ENCODE assay signal across 25 cellular contexts in the genomic region with DNA sequence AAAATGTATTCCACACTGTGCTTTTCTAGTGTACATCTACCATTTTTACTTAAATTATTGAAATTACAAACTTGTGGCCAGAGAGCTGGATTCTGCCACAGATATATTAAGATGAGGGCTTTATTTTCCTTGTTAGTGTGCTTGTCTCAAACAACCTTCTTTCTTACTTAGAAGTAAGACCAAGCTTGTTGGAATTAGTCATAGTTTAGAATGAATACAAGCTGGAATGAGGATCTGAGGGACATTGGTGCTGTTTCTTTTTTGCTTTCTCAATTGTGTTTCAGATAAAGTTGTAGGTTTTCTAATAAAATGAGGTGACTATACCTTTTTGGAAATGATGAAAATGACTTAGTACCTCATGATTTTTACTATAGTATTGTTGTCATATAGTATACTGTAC.
"Had no signal": no experiment of that assay in that cellular context is flagged by ENCODE, and none has a peak within 500 bp of the region (broad histone marks: within the 10 kb centered on the region; RNA-seq: fewer than 3 reads in every experiment).

No MANE protein-coding gene starts in this region.

- H3K4me1 Mint-ChIP-seq: neural progenitor cell; stimulated activated naive B cell treated with anti-CD40 and anti-IgM and Interleukin-4, amounts not matched to agents 10 μg/mL and 1 μg/mL and 100 μg/mL, for 72 hours; stimulated activated naive CD8-positive, alpha-beta T cell treated with anti-CD3 and anti-CD28 coated beads, Interleukin-15, amount 100 ng/mL, for 72 hours had no signal

- H3K27me3 Mint-ChIP-seq: natural killer cell treated with Interleukin-12 subunit alpha and Interleukin-12 subunit beta and Interleukin-15 and Interleukin-18, amount 100 ng/mL, for 72 hours; stimulated activated naive B cell treated with anti-CD40 and anti-IgM and Interleukin-4, amounts not matched to agents 10 μg/mL and 1 μg/mL and 100 μg/mL, for 72 hours; stimulated activated naive CD8-positive, alpha-beta T cell treated with anti-CD3 and anti-CD28 coated beads, Interleukin-15, amount 100 ng/mL, for 72 hours had no signal

- H3K4me3 Mint-ChIP-seq: natural killer cell treated with Interleukin-12 subunit alpha and Interleukin-12 subunit beta and Interleukin-15 and Interleukin-18, amount 100 ng/mL, for 72 hours; neural progenitor cell; stimulated activated naive B cell treated with anti-CD40 and anti-IgM and Interleukin-4, amounts not matched to agents 10 μg/mL and 1 μg/mL and 100 μg/mL, for 72 hours; stimulated activated naive CD8-positive, alpha-beta T cell treated with anti-CD3 and anti-CD28 coated beads, Interleukin-15, amount 100 ng/mL, for 72 hours had no signal

- H3K27ac Mint-ChIP-seq: neural progenitor cell; stimulated activated naive B cell treated with anti-CD40 and anti-IgM and Interleukin-4, amounts not matched to agents 10 μg/mL and 1 μg/mL and 100 μg/mL, for 72 hours; stimulated activated naive CD8-positive, alpha-beta T cell treated with anti-CD3 and anti-CD28 coated beads, Interleukin-15, amount 100 ng/mL, for 72 hours had no signal

- DNase-seq: dermis blood vessel endothelial cell; esophagus squamous epithelium; foreskin keratinocyte; left colon; left ventricle myocardium superior; mesenchymal stem cell; midbrain; nucleus accumbens; ovary; psoas muscle; spleen; stimulated activated CD4-positive, alpha-beta T cell treated with anti-CD3 and anti-CD28 coated beads, Interleukin-15, amount 100 ng/mL, for 24 hours; stimulated activated CD4-positive, alpha-beta T cell treated with anti-CD3 and anti-CD28 coated beads, Interleukin-1b, Interleukin-23, amount 100 ng/mL, for 48 hours; stimulated activated CD4-positive, alpha-beta T cell treated with anti-CD3 and anti-CD28 coated beads, Interleukin-4, amount 100 ng/mL, for 24 hours; stimulated activated naive B cell treated with anti-CD40 and anti-IgM and Interleukin-4, amounts not matched to agents 10 μg/mL and 1 μg/mL and 100 μg/mL, for 72 hours; stimulated activated naive CD8-positive, alpha-beta T cell treated with anti-CD3 and anti-CD28 coated beads, Interleukin-15, amount 100 ng/mL, for 72 hours; testis; upper lobe of right lung had no signal

- H3K9me3 Mint-ChIP-seq: natural killer cell treated with Interleukin-12 subunit alpha and Interleukin-12 subunit beta and Interleukin-15 and Interleukin-18, amount 100 ng/mL, for 72 hours; neural progenitor cell; stimulated activated naive B cell treated with anti-CD40 and anti-IgM and Interleukin-4, amounts not matched to agents 10 μg/mL and 1 μg/mL and 100 μg/mL, for 72 hours; stimulated activated naive CD8-positive, alpha-beta T cell treated with anti-CD3 and anti-CD28 coated beads, Interleukin-15, amount 100 ng/mL, for 72 hours had no signal

- H3K4me3 ChIP-seq: esophagus squamous epithelium, hepatocyte, lung, neural progenitor cell, ovary, psoas muscle, spleen, testis, tibial nerve, upper lobe of right lung, vagina had no signal

- ATAC-seq: foreskin keratinocyte; left colon; left ventricle myocardium superior; natural killer cell treated with Interleukin-12 subunit alpha and Interleukin-12 subunit beta and Interleukin-15 and Interleukin-18, amount 100 ng/mL, for 72 hours; psoas muscle; sciatic nerve; stimulated activated naive B cell treated with anti-CD40 and anti-IgM and Interleukin-4, amounts not matched to agents 10 μg/mL and 1 μg/mL and 100 μg/mL, for 72 hours; stimulated activated naive CD8-positive, alpha-beta T cell treated with anti-CD3 and anti-CD28 coated beads, Interleukin-15, amount 100 ng/mL, for 72 hours; upper lobe of right lung had no signal
